In genomic region chr12:6313326-6313940, GRCh38 we compare ENCODE assay signal across 1 cellular context.
TF ChIP-seq lines count a peak whose summit lies in the region.

No MANE protein-coding gene starts in this region.

TF ChIP-seq in A549, 52 proteins besides CTCF, POLR2A, EP300 and RAD21 (continued from another document):
- TF ChIP-seq EHMT2 (IDR thresholded peaks at IDR 0.05; ENCODE audit: low read depth), result no peak
